In the genomic region with DNA sequence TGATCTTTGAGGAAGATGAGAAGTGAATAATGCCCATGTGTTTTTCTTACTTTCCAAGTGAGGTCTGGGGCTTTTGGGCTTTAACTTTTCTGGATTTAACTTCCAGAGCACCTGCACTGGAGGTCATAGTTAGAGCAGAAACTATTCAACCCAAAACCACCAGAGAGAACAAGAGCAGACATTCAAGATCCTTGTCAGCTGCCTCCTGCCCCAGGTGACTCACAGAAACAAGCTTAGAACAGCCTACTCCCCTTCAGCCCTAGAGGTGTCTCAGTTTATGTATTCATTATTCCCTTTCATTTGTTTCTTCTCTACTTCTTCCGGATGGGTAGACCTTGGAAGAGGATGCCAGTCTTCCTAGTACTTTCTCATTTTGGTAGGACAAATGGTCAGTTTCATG, we compare ENCODE assay signal across 5 cellular contexts.
"Had no signal": no experiment of that assay in that cellular context is flagged by ENCODE, and none has a peak within 500 bp of the region (broad histone marks: within the 10 kb centered on the region; RNA-seq: fewer than 3 reads in every experiment).

No MANE protein-coding gene starts in this region.

- DNase-seq: H9, HCEC 1CT had no signal

- H3K27ac Mint-ChIP-seq: GM23338, H9, IgD-negative memory B cell had no signal

- H3K4me2 ChIP-seq: GM23338 had no signal

- ATAC-seq: GM23338, HepG2 had no signal

- H3K4me1 Mint-ChIP-seq: GM23338, H9, IgD-negative memory B cell had no signal

- H3K27me3 Mint-ChIP-seq: IgD-negative memory B cell had no signal

- H3K9me3 Mint-ChIP-seq: H9 had no signal

- H2AFZ ChIP-seq: GM23338 had no signal

- H3K36me3 Mint-ChIP-seq: IgD-negative memory B cell had no signal

- H3K4me3 Mint-ChIP-seq: GM23338, H9, IgD-negative memory B cell had no signal

- H3K4me3 ChIP-seq: GM23338 had no signal
